Comparison of ENCODE assay signal across 9 cellular contexts in the genomic region with DNA sequence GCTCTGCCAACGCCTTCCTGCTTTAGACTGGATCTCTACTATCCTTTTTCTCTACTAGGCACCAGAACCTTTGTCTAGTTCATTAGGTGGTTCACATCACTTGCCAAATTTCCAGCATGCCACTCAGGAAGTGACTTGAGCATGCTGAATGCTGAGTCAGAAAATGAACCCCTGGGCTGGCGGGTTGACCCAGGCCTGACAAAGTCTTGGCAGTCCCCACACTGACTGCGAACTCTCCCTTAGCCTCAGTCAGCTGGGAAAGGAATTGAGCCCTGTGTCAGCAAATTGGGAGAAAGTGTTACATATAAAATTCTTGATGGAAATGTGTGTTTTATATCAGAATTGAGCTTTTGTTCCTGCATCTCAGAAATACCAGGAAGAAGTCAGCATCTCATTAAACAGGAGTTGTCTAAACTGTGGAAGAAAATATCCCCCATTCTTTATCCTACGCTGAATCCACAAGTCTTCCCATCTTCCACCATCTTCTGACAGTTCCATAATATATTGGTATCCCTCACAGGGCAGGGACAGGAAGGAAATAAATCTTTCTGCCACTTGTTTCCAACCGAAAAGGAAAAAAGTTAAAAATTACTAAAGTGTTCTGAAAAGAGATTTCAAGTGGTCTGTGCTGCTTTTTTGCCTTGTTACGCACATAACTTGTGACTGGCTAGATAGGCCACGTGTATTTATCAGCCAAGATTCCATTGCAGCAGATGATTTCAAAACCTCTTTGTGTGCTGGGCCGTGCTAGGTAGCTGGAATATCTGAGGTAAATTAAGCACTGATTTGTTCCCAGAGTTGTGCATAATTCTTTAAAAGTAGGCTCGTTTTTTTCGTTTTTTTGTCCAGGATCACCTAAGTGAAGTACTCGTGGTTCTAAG. TPM values are rescaled to one million over a fixed set of nuclear protein-coding genes. Genes with fewer than 3 reads are reported as not detected.
DNase-seq lines count a peak whose midpoint lies in the region; ATAC-seq, FAIRE-seq and TF ChIP-seq lines count a peak whose summit lies in the region.
"Had no signal": no experiment of that assay in that cellular context is flagged by ENCODE, and none has a peak within 500 bp of the region (broad histone marks: within the 10 kb centered on the region; RNA-seq: fewer than 3 reads in every experiment).

No MANE protein-coding gene starts in this region.

- POLR2A ChIA-PET in IMR-90 (lab: Charles Lee; ENCODE audit: unreplicated experiment), result interaction anchor here (0.9 kb wide), 1 partner anchor 102 kb away, joined by 4 read pairs; no protein-coding TSS in a partner anchor

- peak overlapping the region; percentile 24 to 86 for H4K8ac ChIP-seq in IMR-90 (ENCODE audit: low read depth in 2 of 2, low read length in 2 of 2)

- peak overlapping the region; percentile 32; the same call in 1 of the 2 replicates for H4K5ac ChIP-seq in IMR-90 (ENCODE audit: low read depth, low read length)

- in situ Hi-C loops in ACHN (cut with HindIII; ENCODE audit: low pct_ligation_motif_present, low pct_unique_long_range_greater_than_20kb, low sequenced_read_pairs) (no loop called here), IMR-90 (cut with MboI; ENCODE audit: low sequenced_read_pairs) (no loop called here)

- peak; percentile 59 for DNase-seq in ACHN
- peak; percentile 79 for DNase-seq in IMR-90
- DNase-seq in bronchial epithelial cell (ENCODE audit: low read depth), result peak; percentile 75
- no peak for DNase-seq in mesothelial cell of epicardium (ENCODE audit: low spot score in 2 of 2, unreplicated experiment in 2 of 2)
- DNase-seq in NCI-H2171 treated with DMSO at 0.1 percent for 48 hours (lab: John Stamatoyannopoulos, UW), result no peak
- no peak for DNase-seq in activated T-helper 1 cell treated with anti-CD3 and anti-CD28 coated beads, Interleukin-12 subunit alpha, Interleukin-12 subunit beta, Interleukin-2, Interleukin-4 antibody, amounts not matched to agents 30 ng/mL and 10 ng/mL and 1 ng/mL, durations not matched to agents 14 hours and 24 hours and 36 hours (ENCODE audit: low spot score)
- DNase-seq in NCI-H774 (lab: John Stamatoyannopoulos, UW), result no peak

- peaks cover 33% of the 10 kb centered on the region for H3K4me1 ChIP-seq in IMR-90 (ENCODE audit: control insufficient read depth, insufficient read depth, low read length)

- H2AK5ac ChIP-seq in IMR-90 (ENCODE audit: low read depth, low read length), result peak overlapping the region; percentile 46; the same call in 1 of the 2 replicates

- CTCF ChIA-PET in IMR-90 (lab: Yijun Ruan, JAX), result interaction anchor here (1.5 kb wide), 1 partner anchor 55 kb away, joined by 4 read pairs; no protein-coding TSS in a partner anchor

- peak overlapping the region; percentile 36; the same call in 1 of the 2 replicates for H3K18ac ChIP-seq in IMR-90 (ENCODE audit: low read depth, low read length)

- intact Hi-C loops in IMR-90 (cut with micrococcal nuclease), result loop anchor here (5.0 kb wide), 1 partner anchor 41 kb away; no protein-coding TSS in a partner anchor
- intact Hi-C loops in activated T-helper 1 cell treated with anti-CD3 and anti-CD28 coated beads, Interleukin-12 subunit alpha, Interleukin-12 subunit beta, Interleukin-2, Interleukin-4 antibody, amounts not matched to agents 30 ng/mL and 10 ng/mL and 1 ng/mL, durations not matched to agents 14 hours and 24 hours and 36 hours (cut with micrococcal nuclease), result no loop called here

- peaks cover 25% of the 10 kb centered on the region for H3K4me1 Mint-ChIP-seq in mesothelial cell of epicardium
- peaks cover 26% of the 10 kb centered on the region for H3K4me1 Mint-ChIP-seq in activated T-helper 1 cell treated with anti-CD3 and anti-CD28 coated beads, Interleukin-12 subunit alpha, Interleukin-12 subunit beta, Interleukin-2, Interleukin-4 antibody, amounts not matched to agents 30 ng/mL and 10 ng/mL and 1 ng/mL, durations not matched to agents 14 hours and 24 hours and 36 hours (ENCODE audit: low read depth)

- H3K4me2 ChIP-seq in IMR-90 (ENCODE audit: low read depth, low read length), result no peak overlapping the region
- H3K4me2 ChIP-seq: KMS-11 had no signal

- H2BK5ac ChIP-seq in IMR-90 (ENCODE audit: low read depth, low read length, poor library complexity, severe bottlenecking), result peak overlapping the region; percentile 3

- no peak overlapping the region for H3K27ac ChIP-seq in IMR-90 (ENCODE audit: insufficient read depth, low read length)
- H3K27ac ChIP-seq: KMS-11 had no signal

- peak overlapping the region; percentile 75 for H4K91ac ChIP-seq in IMR-90 (ENCODE audit: insufficient read depth, low read depth, low read length)

- no peak overlapping the region for H3K4me3 Mint-ChIP-seq in mesothelial cell of epicardium
- H3K4me3 Mint-ChIP-seq in activated T-helper 1 cell treated with anti-CD3 and anti-CD28 coated beads, Interleukin-12 subunit alpha, Interleukin-12 subunit beta, Interleukin-2, Interleukin-4 antibody, amounts not matched to agents 30 ng/mL and 10 ng/mL and 1 ng/mL, durations not matched to agents 14 hours and 24 hours and 36 hours, result no peak overlapping the region

- 0 out of 4 replicates have a peak, but pooled peaks cover 0 to 9% of the 10 kb centered on the region in 2 experiments for H3K79me1 ChIP-seq in IMR-90 (ENCODE audit: low read depth in 1 of 2, low read length in 2 of 2)

- dilution Hi-C loops in IMR-90 (cut with HindIII; ENCODE audit: low sequenced_read_pairs, unreplicated experiment), result no loop called here

- no peaks in the 10 kb centered on the region for H3K9me3 ChIP-seq in IMR-90 (ENCODE audit: control insufficient read depth, insufficient read depth, low read length)

- no peak for TF ChIP-seq RAD21 in IMR-90 (IDR thresholded peaks at IDR 0.05; ENCODE audit: low read length)

- peak overlapping the region; percentile 66 for H2AK9ac ChIP-seq in IMR-90 (replicated peaks; ENCODE audit: low read depth, low read length, poor library complexity)

- no peak overlapping the region for H3K56ac ChIP-seq in IMR-90 (ENCODE audit: extremely low read depth, insufficient read depth, low read length)

- H3K4ac ChIP-seq in IMR-90 (ENCODE audit: low read depth, low read length), result peak overlapping the region; percentile 78; the same call in 1 of the 2 replicates

- no peak overlapping the region for H3K9ac ChIP-seq in IMR-90 (ENCODE audit: low read depth, low read length)
- H3K9ac ChIP-seq: KMS-11 had no signal

- peak overlapping the region; percentile 3; the same call in 1 of the 2 replicates for H3K23ac ChIP-seq in IMR-90 (ENCODE audit: low read depth, low read length)

- H3K9me3 Mint-ChIP-seq in mesothelial cell of epicardium, result no peaks in the 10 kb centered on the region
- no peaks in the 10 kb centered on the region for H3K9me3 Mint-ChIP-seq in activated T-helper 1 cell treated with anti-CD3 and anti-CD28 coated beads, Interleukin-12 subunit alpha, Interleukin-12 subunit beta, Interleukin-2, Interleukin-4 antibody, amounts not matched to agents 30 ng/mL and 10 ng/mL and 1 ng/mL, durations not matched to agents 14 hours and 24 hours and 36 hours

- no peaks in the 10 kb centered on the region for H3K27me3 Mint-ChIP-seq in mesothelial cell of epicardium (ENCODE audit: low read depth)
- H3K27me3 Mint-ChIP-seq in activated T-helper 1 cell treated with anti-CD3 and anti-CD28 coated beads, Interleukin-12 subunit alpha, Interleukin-12 subunit beta, Interleukin-2, Interleukin-4 antibody, amounts not matched to agents 30 ng/mL and 10 ng/mL and 1 ng/mL, durations not matched to agents 14 hours and 24 hours and 36 hours (ENCODE audit: insufficient read depth), result no peaks in the 10 kb centered on the region

- peaks cover 38% of the 10 kb centered on the region for H3K9me1 ChIP-seq in IMR-90 (ENCODE audit: insufficient read depth, low read length)

- FAIRE-seq in bronchial epithelial cell (lab: Jason Lieb, UNC), result no peak

- no peaks in the 10 kb centered on the region for H4K20me1 ChIP-seq in IMR-90 (ENCODE audit: insufficient read depth, low read length)

- TF ChIP-seq CTCF in IMR-90 (conservative IDR thresholded peaks at IDR 0.05; ENCODE audit: low read depth, low read length), result no peak
- TF ChIP-seq CTCF in bronchial epithelial cell (IDR thresholded peaks at IDR 0.05; ENCODE audit: insufficient read depth, low read length, severe bottlenecking), result no peak
- TF ChIP-seq CTCF in mesothelial cell of epicardium (IDR thresholded peaks at IDR 0.05; ENCODE audit: unreplicated experiment), result no peak

- peak; percentile 22; the same call in 1 of the 2 replicates for ATAC-seq in IMR-90 (ENCODE audit: low read depth)
- no peak for ATAC-seq in HG03175 (IDR thresholded peaks at IDR 0.05; ENCODE audit: unreplicated experiment)

- no peak for TF ChIP-seq POLR2A in IMR-90 (IDR thresholded peaks at IDR 0.05; ENCODE audit: low read depth, low read length)

- H3K4me3 ChIP-seq in IMR-90 (ENCODE audit: insufficient read depth, low read depth, low read length) (no peak overlapping the region), bronchial epithelial cell (ENCODE audit: low read depth, low read length) (no peak overlapping the region)

- H3K36me3 Mint-ChIP-seq in mesothelial cell of epicardium, result peaks cover 10% of the 10 kb centered on the region
- H3K36me3 Mint-ChIP-seq in activated T-helper 1 cell treated with anti-CD3 and anti-CD28 coated beads, Interleukin-12 subunit alpha, Interleukin-12 subunit beta, Interleukin-2, Interleukin-4 antibody, amounts not matched to agents 30 ng/mL and 10 ng/mL and 1 ng/mL, durations not matched to agents 14 hours and 24 hours and 36 hours (ENCODE audit: low read depth), result peaks cover 24% of the 10 kb centered on the region

- no peaks in the 10 kb centered on the region for H3K27me3 ChIP-seq in IMR-90 (ENCODE audit: control insufficient read depth, insufficient read depth, low read length)
- H3K27me3 ChIP-seq in bronchial epithelial cell (ENCODE audit: control insufficient read depth, insufficient read depth, low read length), result no peaks in the 10 kb centered on the region

- peak overlapping the region; percentile 57 for H2AFZ ChIP-seq in IMR-90 (replicated peaks; ENCODE audit: low read length, poor library complexity)

- H3K36me3 ChIP-seq in IMR-90 (ENCODE audit: control insufficient read depth, insufficient read depth, low read length) (peaks cover 5% of the 10 kb centered on the region), bronchial epithelial cell (ENCODE audit: control insufficient read depth, insufficient read depth, low read length) (peaks cover 6% of the 10 kb centered on the region)

- peak overlapping the region; percentile 76 for H2BK20ac ChIP-seq in IMR-90 (ENCODE audit: low read depth, low read length)

- H2BK15ac ChIP-seq in IMR-90 (ENCODE audit: low read depth, low read length), result peak overlapping the region; percentile 8; the same call in 1 of the 3 replicates

- H2BK120ac ChIP-seq in IMR-90 (ENCODE audit: low read depth, low read length), result peak overlapping the region; percentile 91

- 53% methylated on average over 3 of the region's 11 CpGs; no CpG with 5 or more reads in 1 of the 2 experiments for WGBS in IMR-90 (ENCODE audit: extremely low coverage in 2 of 2, insufficient read length in 1 of 2), 2 experiments

- peak overlapping the region; percentile 28 for H3K14ac ChIP-seq in IMR-90 (replicated peaks; ENCODE audit: low read depth, low read length)

- peak overlapping the region; percentile 57 for H3K27ac Mint-ChIP-seq in mesothelial cell of epicardium
- no peak overlapping the region for H3K27ac Mint-ChIP-seq in activated T-helper 1 cell treated with anti-CD3 and anti-CD28 coated beads, Interleukin-12 subunit alpha, Interleukin-12 subunit beta, Interleukin-2, Interleukin-4 antibody, amounts not matched to agents 30 ng/mL and 10 ng/mL and 1 ng/mL, durations not matched to agents 14 hours and 24 hours and 36 hours

- BruUV-seq in IMR-90 (replicated peaks; lab: Mats Ljungman, UMichigan), result no TSS peak

RNA-seq across cellular contexts. Expression of gene SLC12A3, which starts 16.7 kb away (rescaled TPM):
- total RNA-seq in IMR-90 (2012; rRNA removed) (not detected in 2 replicates), bronchial epithelial cell (not detected in 2 replicates), mesothelial cell of epicardium (not detected in 3 replicates)
- not detected in 2 replicates for polyA plus RNA-seq in IMR-90 (2012; rRNA removed)
- polyA plus RNA-seq in IMR-90 (2012; cell fraction: cytosol; rRNA removed), result not detected in 2 replicates
- not detected in 2 replicates for polyA plus RNA-seq in IMR-90 (2012; cell fraction: nucleus; rRNA removed; ENCODE audit: low replicate concordance)
- not detected in 2 replicates for total RNA-seq in activated T-helper 1 cell treated with anti-CD3 and anti-CD28 coated beads, Interleukin-12 subunit alpha, Interleukin-12 subunit beta, Interleukin-2, Interleukin-4 antibody, amounts not matched to agents 30 ng/mL and 10 ng/mL and 1 ng/mL, durations not matched to agents 14 hours and 24 hours and 36 hours

Comparison
In these comparisons a context has a peak if more than half of its experiments do, and no peak if none do; other contexts are left out.
1. DNase-seq: peak in ACHN (single experiment), IMR-90 (single experiment) and bronchial epithelial cell (single experiment); none in mesothelial cell of epicardium (0 of 2), NCI-H2171 treated with DMSO at 0.1 percent for 48 hours (single experiment), activated T-helper 1 cell treated with anti-CD3 and anti-CD28 coated beads, Interleukin-12 subunit alpha, Interleukin-12 subunit beta, Interleukin-2, Interleukin-4 antibody, amounts not matched to agents 30 ng/mL and 10 ng/mL and 1 ng/mL, durations not matched to agents 14 hours and 24 hours and 36 hours (single experiment) and NCI-H774 (single experiment).